Comparison of ENCODE assay signal across 8 cellular contexts in the genomic region with DNA sequence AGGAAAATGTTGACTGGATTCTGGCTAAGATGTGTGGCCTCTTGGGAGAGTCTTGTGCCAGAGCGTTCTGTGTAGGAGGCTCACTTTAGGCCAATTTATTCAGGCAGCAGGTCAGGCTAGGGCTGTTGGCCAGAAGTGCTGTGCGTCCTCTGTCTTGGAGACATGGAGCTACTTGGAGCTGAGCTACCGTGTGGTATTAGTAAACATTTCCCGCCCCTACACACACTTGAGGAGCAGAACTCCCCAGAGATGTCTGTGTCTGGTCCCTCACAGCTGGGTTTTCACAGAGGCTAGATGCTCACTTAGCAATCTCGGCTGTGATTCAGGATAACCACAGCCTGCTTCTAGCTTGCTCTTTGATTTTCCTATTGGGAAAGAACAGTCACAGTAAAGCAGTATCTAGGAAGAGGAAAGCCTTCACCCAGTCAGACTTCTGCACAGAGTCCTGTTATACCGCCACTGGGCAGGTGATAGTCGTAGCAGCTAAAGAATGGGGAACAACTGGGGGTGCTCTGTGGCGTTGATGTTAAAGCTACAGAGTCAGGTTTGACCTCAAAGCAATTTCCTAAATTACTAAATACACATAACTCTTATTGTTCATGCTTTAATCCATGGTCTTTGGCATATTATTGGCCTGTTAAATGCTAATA.
A peak's percentile ranks its signal among the peaks of the same experiment; 100 is the strongest.
DNase-seq lines count a peak whose midpoint lies in the region; ATAC-seq and TF ChIP-seq lines count a peak whose summit lies in the region.

No MANE protein-coding gene starts in this region.

- H3K36me3 Mint-ChIP-seq in stimulated activated naive CD8-positive, alpha-beta T cell treated with anti-CD3 and anti-CD28 coated beads, Interleukin-15, Interleukin-2, amounts not matched to agents 100 ng/mL and 50 ng/mL, for 24 hours (ENCODE audit: low read depth), result peaks cover 53% of the 10 kb centered on the region

- ATAC-seq in GM18505 (IDR thresholded peaks at IDR 0.05; ENCODE audit: unreplicated experiment), result peak; percentile 47

- intact Hi-C loops in posterior cingulate gyrus (cut with DNase I), result no loop called here

- DNase-seq in HCEC 1CT, result peak; percentile 46
- peak; percentile 79 for DNase-seq in NCI-H748 (lab: John Stamatoyannopoulos, UW; ENCODE audit: unreplicated experiment)
- DNase-seq in globus pallidus (ENCODE audit: low spot score), result peak; percentile 21
- no peak for DNase-seq in NCI-H187 treated with DMSO at 0.1 percent for 48 hours (lab: John Stamatoyannopoulos, UW)
- DNase-seq in H4 (ENCODE audit: low spot score), result no peak
- DNase-seq in posterior cingulate gyrus, result no peak

- H3K27me3 Mint-ChIP-seq in stimulated activated naive CD8-positive, alpha-beta T cell treated with anti-CD3 and anti-CD28 coated beads, Interleukin-15, Interleukin-2, amounts not matched to agents 100 ng/mL and 50 ng/mL, for 24 hours, result no peaks in the 10 kb centered on the region

- H3K27ac Mint-ChIP-seq in stimulated activated naive CD8-positive, alpha-beta T cell treated with anti-CD3 and anti-CD28 coated beads, Interleukin-15, Interleukin-2, amounts not matched to agents 100 ng/mL and 50 ng/mL, for 24 hours, result peak overlapping the region; percentile 79

- H3K4me1 Mint-ChIP-seq in stimulated activated naive CD8-positive, alpha-beta T cell treated with anti-CD3 and anti-CD28 coated beads, Interleukin-15, Interleukin-2, amounts not matched to agents 100 ng/mL and 50 ng/mL, for 24 hours (ENCODE audit: low read depth), result peaks cover 72% of the 10 kb centered on the region

- peaks cover 6% of the 10 kb centered on the region for H3K9me3 Mint-ChIP-seq in stimulated activated naive CD8-positive, alpha-beta T cell treated with anti-CD3 and anti-CD28 coated beads, Interleukin-15, Interleukin-2, amounts not matched to agents 100 ng/mL and 50 ng/mL, for 24 hours

- H3K4me3 Mint-ChIP-seq in stimulated activated naive CD8-positive, alpha-beta T cell treated with anti-CD3 and anti-CD28 coated beads, Interleukin-15, Interleukin-2, amounts not matched to agents 100 ng/mL and 50 ng/mL, for 24 hours, result peak overlapping the region; percentile 50

- TF ChIP-seq POLR2A in GM18505 (IDR thresholded peaks at IDR 0.05; ENCODE audit: borderline replicate concordance, extremely low read depth, insufficient read depth, insufficient read length), result no peak

Comparison
In these comparisons a context has a peak if more than half of its experiments do, and no peak if none do; other contexts are left out.
1. DNase-seq: peak in HCEC 1CT (single experiment), NCI-H748 (single experiment) and globus pallidus (single experiment); none in NCI-H187 treated with DMSO at 0.1 percent for 48 hours (single experiment), H4 (single experiment) and posterior cingulate gyrus (0 of 10).